ENCODE assay signal across 8 cellular contexts in the genomic region with DNA sequence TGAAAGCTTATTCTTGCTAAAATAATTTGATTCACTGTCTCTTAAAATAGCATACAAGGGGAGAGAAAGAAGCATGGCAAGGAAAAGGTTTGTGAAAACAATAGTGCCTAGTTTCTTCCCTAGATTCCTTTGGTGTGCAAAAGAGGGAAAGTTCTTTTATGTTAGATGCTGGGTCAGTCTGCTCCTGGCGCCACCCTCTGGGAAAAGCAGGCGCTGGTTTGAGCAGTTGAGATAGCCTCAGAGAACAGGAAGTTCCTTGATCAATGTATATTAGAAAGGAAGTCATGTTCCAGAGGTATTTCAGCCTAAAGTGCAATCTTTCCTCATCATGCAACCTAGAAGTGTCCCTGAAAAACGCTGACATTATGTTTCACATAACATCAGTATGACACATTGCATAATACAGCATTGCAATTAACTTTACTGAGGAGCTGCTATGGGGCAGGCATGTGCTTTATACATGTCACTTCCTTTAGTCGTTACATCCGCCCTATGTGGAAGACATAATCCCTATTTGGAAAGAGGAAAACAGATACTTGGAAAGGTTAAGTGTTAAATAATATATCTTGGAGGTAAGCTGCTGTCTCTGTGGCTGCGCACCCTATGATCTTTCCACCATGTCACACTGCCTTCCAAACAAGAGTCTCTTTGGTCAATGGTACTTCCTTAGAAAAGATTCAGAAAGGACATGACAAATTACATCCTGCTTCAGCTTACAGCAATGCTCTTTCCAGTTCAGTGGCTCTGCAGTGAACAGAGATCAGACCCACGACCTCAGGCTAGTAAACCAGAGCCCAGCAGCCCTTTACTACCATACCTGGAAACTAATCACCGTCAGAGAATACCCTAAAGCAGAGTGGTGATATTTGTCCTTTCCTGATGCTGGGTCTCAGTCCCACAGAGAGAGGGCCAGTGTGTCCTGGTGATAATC.
DNase-seq lines count a peak whose midpoint lies in the region; ATAC-seq lines count a peak whose summit lies in the region.

No MANE protein-coding gene starts in this region.

- no peak for ATAC-seq in GM21515 (IDR thresholded peaks at IDR 0.05; ENCODE audit: unreplicated experiment)

- DNase-seq in GM03348 (ENCODE audit: low spot score) (peak; percentile 23), KBM-7 (peak; percentile 28), amniotic stem cell (lab: John Stamatoyannopoulos, UW) (peak; percentile 2), medulla oblongata (ENCODE audit: extremely low spot score) (peak; percentile 26), germinal center (ENCODE audit: low spot score) (no peak), NCI-H2107 treated with DMSO at 0.1 percent for 48 hours (lab: John Stamatoyannopoulos, UW; ENCODE audit: unreplicated experiment) (no peak), HuH-7 (ENCODE audit: low spot score) (no peak)

- in situ Hi-C loops in KBM-7 (cut with MboI; ENCODE audit: low pct_unique_long_range_greater_than_20kb, low sequenced_read_pairs): no loop called here

Comparison
In these comparisons a context has a peak if more than half of its experiments do, and no peak if none do; other contexts are left out.
1. DNase-seq: peak in GM03348 (single experiment), KBM-7 (single experiment), amniotic stem cell (single experiment) and medulla oblongata (single experiment); none in germinal center (single experiment), NCI-H2107 treated with DMSO at 0.1 percent for 48 hours (single experiment) and HuH-7 (single experiment).